ENCODE assay signal across 21 cellular contexts in the genomic region with DNA sequence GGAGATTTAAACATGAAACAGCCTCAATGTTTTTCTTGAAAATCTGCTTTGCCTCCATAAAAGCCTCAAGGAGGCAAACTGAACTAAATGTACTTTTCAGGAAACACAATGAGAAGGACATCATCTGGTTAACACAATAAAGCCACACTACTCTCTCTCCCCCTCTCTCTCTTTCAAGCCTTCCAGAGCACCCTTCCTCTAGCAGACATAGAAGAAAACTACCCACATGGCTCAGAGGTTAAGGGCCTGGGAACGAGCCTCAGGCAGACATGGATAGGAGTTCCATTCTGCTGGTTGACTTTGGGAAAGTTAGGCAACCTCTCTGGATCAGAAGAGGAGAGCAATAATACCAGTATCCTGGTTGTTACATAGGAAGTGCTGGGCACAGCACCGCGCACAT. TPM values are rescaled to one million over a fixed set of nuclear protein-coding genes. Genes with fewer than 3 reads are reported as not detected.
"Had no signal": no experiment of that assay in that cellular context is flagged by ENCODE, and none has a peak within 500 bp of the region (broad histone marks: within the 10 kb centered on the region; RNA-seq: fewer than 3 reads in every experiment).

No MANE protein-coding gene starts in this region.

- H3K27me3 ChIP-seq: esophagus squamous epithelium, gastrocnemius medialis had no signal

- H3K4me3 ChIP-seq: dorsolateral prefrontal cortex, esophagus squamous epithelium, gastrocnemius medialis had no signal

- H3K27ac Mint-ChIP-seq: activated B cell treated with CpG ODN at 0.5 μM for 24 hours; endodermal cell; progenitor cell of endocrine pancreas; T-helper 1 cell treated with Interleukin-12 subunit alpha and Interleukin-12 subunit beta and Interleukin-4 antibody, amounts not matched to agents 30 μg/mL and 1 μg/mL, for 36 hours had no signal

- H3K36me3 ChIP-seq: esophagus squamous epithelium, gastrocnemius medialis had no signal

- H3K9me3 ChIP-seq: esophagus squamous epithelium, gastrocnemius medialis had no signal

- H3K9me3 Mint-ChIP-seq: activated B cell treated with CpG ODN at 0.5 μM for 24 hours; activated CD4-positive, alpha-beta memory T cell treated with anti-CD3 and anti-CD28 coated beads for 36 hours; activated naive CD4-positive, alpha-beta T cell treated with anti-CD3 and anti-CD28 coated beads, Interleukin-2, amount 50 U/mL, for 24 hours; endodermal cell; T-helper 1 cell treated with Interleukin-12 subunit alpha and Interleukin-12 subunit beta and Interleukin-4 antibody, amounts not matched to agents 30 μg/mL and 1 μg/mL, for 36 hours had no signal

- H3K27ac ChIP-seq: dorsolateral prefrontal cortex, esophagus squamous epithelium, gastrocnemius medialis had no signal

- H3K4me1 ChIP-seq: esophagus squamous epithelium, gastrocnemius medialis had no signal

- H3K27me3 Mint-ChIP-seq: activated B cell treated with CpG ODN at 0.5 μM for 24 hours; activated CD4-positive, alpha-beta memory T cell treated with anti-CD3 and anti-CD28 coated beads for 36 hours; activated naive CD4-positive, alpha-beta T cell treated with anti-CD3 and anti-CD28 coated beads, Interleukin-2, amount 50 U/mL, for 24 hours had no signal

- DNase-seq: activated B cell treated with CpG ODN at 0.5 μM for 24 hours; activated CD4-positive, alpha-beta memory T cell treated with anti-CD3 and anti-CD28 coated beads for 36 hours; activated CD4-positive, alpha-beta T cell treated with anti-CD3 and anti-CD28 coated beads for 4 hours; activated gamma-delta T cell treated with Interleukin-2 at 50 U/mL for 16 hours; activated T-cell treated with anti-CD3 and anti-CD28 coated beads for 4 hours; central memory CD4-positive, alpha-beta T cell; dorsolateral prefrontal cortex; esophagus squamous epithelium; gastrocnemius medialis; islet precursor cell; left cardiac atrium; midbrain; occipital lobe; retina; stimulated activated CD4-positive, alpha-beta T cell treated with anti-CD3 and anti-CD28 coated beads, Interleukin-2, amount 100 ng/mL, for 48 hours; stimulated activated naive CD8-positive, alpha-beta T cell treated with anti-CD3 and anti-CD28 coated beads, Interleukin-15, Interleukin-2, amounts not matched to agents 100 U/mL and 50 U/mL, for 24 hours had no signal

- H3K4me1 Mint-ChIP-seq: endodermal cell had no signal

- H3K4me3 Mint-ChIP-seq: activated B cell treated with CpG ODN at 0.5 μM for 24 hours; activated CD4-positive, alpha-beta memory T cell treated with anti-CD3 and anti-CD28 coated beads for 36 hours; endodermal cell; T-helper 1 cell treated with Interleukin-12 subunit alpha and Interleukin-12 subunit beta and Interleukin-4 antibody, amounts not matched to agents 30 μg/mL and 1 μg/mL, for 36 hours had no signal

RNA-seq across cellular contexts. Expression of a gene that starts 42.9 kb away (rescaled TPM):
- polyA plus RNA-seq: neural cell had no signal
